In genomic region chr7:44796504-44797328, GRCh38 we compare ENCODE assay signal across 8 cellular contexts. TPM values are rescaled to one million over a fixed set of nuclear protein-coding genes. Genes with fewer than 3 reads are reported as not detected.
DNase-seq lines count a peak whose midpoint lies in the region; ATAC-seq and TF ChIP-seq lines count a peak whose summit lies in the region.

PPIA (plus strand) TSS chr7:44796681; CDS start chr7:44796725, 44 bp downstream.

- peak within 1 kb of the TSS; percentile 95 for H3K27ac ChIP-seq in cingulate gyrus (ENCODE audit: low read depth, low read length)

- peak within 1 kb of the TSS; percentile 99 for H3K4me3 ChIP-seq in BE2C (ENCODE audit: low read depth, low read length)

- TF ChIP-seq CTCF in BE2C (IDR thresholded peaks at IDR 0.05; ENCODE audit: low read depth, low read length) = no peak

- DNase-seq in BE2C (peak; percentile 99), GM19240 (ENCODE audit: insufficient read length, low spot score) (peak; percentile 95), NCI-H526 (lab: John Stamatoyannopoulos, UW) (peak; percentile 91 to 99), kidney tubule cell (ENCODE audit: low spot score) (peak; percentile 99)
- DNase-seq in activated CD4-positive, alpha-beta T cell treated with anti-CD3 and anti-CD28 coated beads for 48 hours = peak; percentile 99
- DNase-seq in stimulated activated CD4-positive, alpha-beta T cell treated with anti-CD3 and anti-CD28 coated beads, Interleukin-1b, Interleukin-23, amount 100 ng/mL, for 1 hour (ENCODE audit: low read depth in 2 of 2) = peak; percentile 93 to 98

- peak; percentile 78 for ATAC-seq in HG03457 (IDR thresholded peaks at IDR 0.05; ENCODE audit: unreplicated experiment)

- no peaks in the 10 kb centered on the region for H3K27me3 ChIP-seq in BE2C

- H3K4me1 ChIP-seq in BE2C = no peaks in the 10 kb centered on the region

- no peaks in the 10 kb centered on the region for H3K9me3 ChIP-seq in BE2C

- H3K36me3 ChIP-seq in BE2C = peaks cover 52% of the 10 kb centered on the region

RNA-seq across cellular contexts. Expression of gene PPIA, which starts in this region (rescaled TPM):
- polyA plus RNA-seq in BE2C (2012; ENCODE audit: insufficient read depth, insufficient read length, low read depth) = 1,732 TPM

Comparison
In these comparisons a context has a peak if more than half of its experiments do, and no peak if none do; other contexts are left out.
1. Peak in every context shown above with its lines: DNase-seq, ATAC-seq, H3K4me3 ChIP-seq and H3K27ac ChIP-seq.